ENCODE assay signal across 8 cellular contexts in the genomic region with DNA sequence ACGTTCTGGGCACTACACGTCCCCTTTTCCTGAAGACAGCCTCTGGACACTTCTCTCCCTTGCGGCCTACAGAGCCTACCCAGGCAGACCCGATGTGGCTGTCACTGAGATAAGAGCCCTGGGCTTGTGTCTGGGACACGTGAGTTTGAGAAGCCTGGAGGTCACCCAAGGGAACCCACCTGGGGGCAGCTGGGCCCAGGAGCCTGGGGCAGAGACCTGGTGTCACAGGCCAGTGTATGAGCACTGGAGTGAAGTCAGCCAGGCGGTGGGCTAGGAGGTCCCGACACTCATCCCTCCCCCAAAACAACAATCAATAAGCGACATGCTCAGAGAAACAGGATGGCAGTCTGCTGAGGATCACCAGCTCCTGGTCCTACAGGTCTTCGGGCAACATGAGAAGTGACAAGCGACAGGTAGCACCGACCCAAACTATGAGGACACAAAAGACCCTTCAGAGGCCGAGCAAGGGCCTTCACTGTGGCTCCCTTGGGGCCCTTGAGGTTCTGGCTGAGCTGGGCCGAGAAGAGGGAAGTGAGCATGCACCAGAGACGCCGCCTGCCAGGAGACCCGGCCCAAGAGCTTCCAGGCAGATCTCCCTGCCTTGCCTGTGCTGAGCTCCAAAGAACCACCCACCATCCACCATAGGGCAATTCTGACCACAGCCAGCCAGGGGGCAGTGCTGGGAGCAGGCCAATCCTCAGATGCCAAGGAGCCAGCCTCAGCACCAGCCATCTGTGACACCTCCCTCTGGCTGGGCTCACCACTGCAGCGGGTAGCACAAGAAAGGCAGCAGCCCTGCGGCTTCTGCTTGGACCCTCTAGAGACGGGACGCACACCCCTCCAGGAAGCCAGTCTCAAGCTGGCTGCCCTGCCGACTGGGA. TPM values are rescaled to one million over a fixed set of nuclear protein-coding genes. Genes with fewer than 3 reads are reported as not detected.
DNase-seq lines count a peak whose midpoint lies in the region; ATAC-seq and TF ChIP-seq lines count a peak whose summit lies in the region.

No MANE protein-coding gene starts in this region.

- TF ChIP-seq CTCF in GM12875 (IDR thresholded peaks at IDR 0.05; ENCODE audit: borderline replicate concordance, insufficient read depth, low read depth, low read length) (peak; percentile 50; the same call in 1 of the 2 replicates), PC-9 (conservative IDR thresholded peaks at IDR 0.05) (peak; percentile 68), fibroblast of mammary gland (conservative IDR thresholded peaks at IDR 0.05; ENCODE audit: control insufficient read depth, insufficient read depth, low read depth, low read length) (peak; percentile 25), type B pancreatic cell (conservative IDR thresholded peaks at IDR 0.05) (peak; percentile 52)

- peak in 1 of 2 experiments; percentile 58 for DNase-seq in PC-9
- DNase-seq in fibroblast of mammary gland (ENCODE audit: low read depth), result peak; percentile 4
- DNase-seq in type B pancreatic cell (ENCODE audit: extremely low spot score, unreplicated experiment), result no peak
- no peak for DNase-seq in NCI-H345 (lab: John Stamatoyannopoulos, UW)

- H4K20me1 ChIP-seq in BLaER1 (peaks cover 19% of the 10 kb centered on the region; the same call in 1 of the 2 replicates), PC-9 (ENCODE audit: insufficient read depth) (no peaks in the 10 kb centered on the region)

- H3K9ac ChIP-seq in BLaER1, result no peak overlapping the region

- no peaks in the 10 kb centered on the region for H3K79me2 ChIP-seq in PC-9 (ENCODE audit: low read depth)

- H3K4me3 ChIP-seq in BLaER1 (no peak overlapping the region), GM12875 (ENCODE audit: low read depth, low read length) (no peak overlapping the region), PC-9 (no peak overlapping the region), fibroblast of mammary gland (ENCODE audit: control insufficient read depth, low read depth, low read length) (no peak overlapping the region)

- no peak overlapping the region; the same call in 1 of the 2 replicates for H3K27ac ChIP-seq in BLaER1
- no peak overlapping the region for H3K27ac ChIP-seq in PC-9

- peaks cover 4% of the 10 kb centered on the region for H3K9me3 Mint-ChIP-seq in type B pancreatic cell

- peak overlapping the region; percentile 80 for H3K4me2 ChIP-seq in BLaER1
- no peak overlapping the region for H3K4me2 ChIP-seq in PC-9

- H3K27me3 ChIP-seq in BLaER1 (peaks cover 66% of the 10 kb centered on the region), PC-9 (ENCODE audit: insufficient read depth, low read depth) (peaks cover 65% of the 10 kb centered on the region)

- no peak overlapping the region for H3K27ac Mint-ChIP-seq in type B pancreatic cell

- no peak overlapping the region for H2AFZ ChIP-seq in PC-9

- CTCF ChIA-PET in PC-9 (lab: Charles Lee), result interaction anchor here (0.5 kb wide), 1 partner anchor 735 kb away, joined by 3 read pairs; no protein-coding TSS in a partner anchor

- H3K36me3 Mint-ChIP-seq in type B pancreatic cell, result no peaks in the 10 kb centered on the region

- no peak for ATAC-seq in HG03378 (IDR thresholded peaks at IDR 0.05; ENCODE audit: unreplicated experiment)
- ATAC-seq in GM19455 (IDR thresholded peaks at IDR 0.05; ENCODE audit: unreplicated experiment), result no peak

- intact Hi-C loops in PC-9 (cut with micrococcal nuclease; ENCODE audit: unreplicated experiment), result no loop called here

- peaks cover 57% of the 10 kb centered on the region for H3K4me1 ChIP-seq in BLaER1
- H3K4me1 ChIP-seq in PC-9 (replicated peaks; ENCODE audit: insufficient read depth), result no peaks in the 10 kb centered on the region

- H3K9me3 ChIP-seq in BLaER1, result peaks cover 18% of the 10 kb centered on the region
- H3K9me3 ChIP-seq in PC-9 (ENCODE audit: insufficient read depth, low read depth), result no peaks in the 10 kb centered on the region

- H3K36me3 ChIP-seq in BLaER1, result no peaks in the 10 kb centered on the region
- no peaks in the 10 kb centered on the region for H3K36me3 ChIP-seq in PC-9 (ENCODE audit: low read depth)

- POLR2A ChIA-PET in PC-9 (lab: Charles Lee; ENCODE audit: unreplicated experiment), result no interaction called here

- H3K4me1 Mint-ChIP-seq in type B pancreatic cell (ENCODE audit: unreplicated experiment), result no peaks in the 10 kb centered on the region

- peaks cover 3% of the 10 kb centered on the region for H3K27me3 Mint-ChIP-seq in type B pancreatic cell

- no peak overlapping the region for H3K4me3 Mint-ChIP-seq in type B pancreatic cell

- no peaks in the 10 kb centered on the region for H3F3A ChIP-seq in PC-9 (ENCODE audit: insufficient read depth, low read depth)

- BruUV-seq in PC-9 (replicated peaks; lab: Mats Ljungman, UMichigan), result no TSS peak

- H3K9me2 ChIP-seq in PC-9 (ENCODE audit: insufficient read depth), result no peaks in the 10 kb centered on the region

RNA-seq across cellular contexts. Expression of gene DUSP9, which starts 11.0 kb away (rescaled TPM):
- total RNA-seq in PC-9 (2021), result 1.3 and 1.8 TPM in 2 replicates
- total RNA-seq in type B pancreatic cell (ENCODE audit: low replicate concordance), result 5.8 and 9.5 TPM in 2 replicates

RNA-seq across cellular contexts. Expression of gene CCNQ, which starts 37.1 kb away (rescaled TPM):
- total RNA-seq in PC-9 (2021) (33.9 and 35.9 TPM in 2 replicates), type B pancreatic cell (ENCODE audit: low replicate concordance) (19.0 and 19.9 TPM in 2 replicates)

RNA-seq across cellular contexts. Expression of gene PNCK, which starts 37.6 kb away (rescaled TPM):
- 1.0 and 4.4 TPM in 2 replicates for total RNA-seq in PC-9 (2021)
- total RNA-seq in type B pancreatic cell (ENCODE audit: low replicate concordance), result 2.2 and 3.7 TPM in 2 replicates

RNA-seq across cellular contexts. Expression of gene SLC6A8, which starts 51.7 kb away (rescaled TPM):
- total RNA-seq in PC-9 (2021), result 37.6 and 40.5 TPM in 2 replicates
- total RNA-seq in type B pancreatic cell (ENCODE audit: low replicate concordance), result 19.9 and 56.8 TPM in 2 replicates
